In genomic region chr12:77777274-77777673, GRCh38 we compare ENCODE assay signal across 24 cellular contexts. TPM values are rescaled to one million over a fixed set of nuclear protein-coding genes. Genes with fewer than 3 reads are reported as not detected.
"Had no signal": no experiment of that assay in that cellular context is flagged by ENCODE, and none has a peak within 500 bp of the region (broad histone marks: within the 10 kb centered on the region; RNA-seq: fewer than 3 reads in every experiment).

No MANE protein-coding gene starts in this region.

- DNase-seq: activated CD4-positive, alpha-beta memory T cell treated with anti-CD3 and anti-CD28 coated beads, Interleukin-2, amount 10 ng/mL, durations not matched to agents 7 days and 5 days; activated CD4-positive, alpha-beta T cell treated with anti-CD3 and anti-CD28 coated beads, Interleukin-2, amount 10 ng/mL, durations not matched to agents 24 days and 14 days; activated effector memory CD4-positive, alpha-beta T cell treated with Interleukin-2 at 50 U/mL for 16 hours; activated naive CD4-positive, alpha-beta T cell treated with anti-CD3 and anti-CD28 coated beads, Interleukin-2, amount 10 ng/mL, durations not matched to agents 7 days and 5 days; activated T-cell treated with anti-CD3 and anti-CD28 coated beads, Interleukin-2, amount 50 U/mL, for 72 hours; amygdala; caudate nucleus; effector memory CD4-positive, alpha-beta T cell; foreskin melanocyte; glutamatergic neuron; immature natural killer cell; left ventricle myocardium superior; midbrain; natural killer cell; retina; sigmoid colon; stimulated activated CD4-positive, alpha-beta T cell treated with anti-CD3 and anti-CD28 coated beads, Interleukin-15, amount 100 ng/mL, for 24 hours; stomach; transverse colon; uterus had no signal

- H3K9me3 ChIP-seq: sigmoid colon, stomach, suprapubic skin, transverse colon, uterus had no signal

- H3K27ac ChIP-seq: hepatocyte, sigmoid colon, stomach, suprapubic skin, transverse colon, uterus, VCaP had no signal

- H3K4me3 ChIP-seq: hepatocyte, sigmoid colon, smooth muscle cell, stomach, suprapubic skin, transverse colon, uterus had no signal

- H3K4me1 ChIP-seq: sigmoid colon, stomach, suprapubic skin, transverse colon, uterus had no signal

- H3K27me3 ChIP-seq: hepatocyte, sigmoid colon, stomach, suprapubic skin, transverse colon, uterus had no signal

- H3K36me3 ChIP-seq: sigmoid colon, stomach, suprapubic skin, transverse colon, uterus had no signal

RNA-seq across cellular contexts. Expression of gene NAV3, which starts 53.4 kb away (rescaled TPM):
- total RNA-seq: activated CD4-positive, alpha-beta memory T cell treated with anti-CD3 and anti-CD28 coated beads, Interleukin-2, amount 10 ng/mL, durations not matched to agents 7 days and 5 days; activated CD4-positive, alpha-beta T cell treated with anti-CD3 and anti-CD28 coated beads, Interleukin-2, amount 10 ng/mL, durations not matched to agents 24 days and 14 days; activated T-cell treated with anti-CD3 and anti-CD28 coated beads, Interleukin-2, amount 50 U/mL, for 72 hours; natural killer cell had no signal
